10 cellular contexts compared by ENCODE assay signal in genomic region chr3:163476179-163476578, GRCh38.
A peak's percentile ranks its signal among the peaks of the same experiment; 100 is the strongest.
DNase-seq lines count a peak whose midpoint lies in the region; ATAC-seq and TF ChIP-seq lines count a peak whose summit lies in the region.
"Had no signal": no experiment of that assay in that cellular context is flagged by ENCODE, and none has a peak within 500 bp of the region (broad histone marks: within the 10 kb centered on the region; RNA-seq: fewer than 3 reads in every experiment).

No MANE protein-coding gene starts in this region.

- CTCF ChIA-PET in PC-9 (lab: Charles Lee) = no interaction called here

- intact Hi-C loops in PC-9 (cut with micrococcal nuclease; ENCODE audit: unreplicated experiment) = loop anchor here (10.0 kb wide), 1 partner anchor 479 kb away; no protein-coding TSS in a partner anchor

- POLR2A ChIA-PET in PC-9 (lab: Charles Lee; ENCODE audit: unreplicated experiment) = no interaction called here

- DNase-seq in DMS53 treated with DMSO at 0.1 percent for 48 hours (lab: John Stamatoyannopoulos, UW; ENCODE audit: unreplicated experiment) (peak; percentile 19), LoVo (ENCODE audit: low spot score) (peak; percentile 5), PC-9 (no peak), left lobe of liver (ENCODE audit: low spot score) (no peak), COLO829 (ENCODE audit: low spot score) (no peak), HK-2 (ENCODE audit: unreplicated experiment) (no peak), AG08396 (ENCODE audit: low spot score) (no peak)
- DNase-seq: activated T-cell treated with anti-CD3 and anti-CD28 coated beads, Interleukin-2, amount 50 U/mL, for 4 hours; erythroblast had no signal

- H3K27ac ChIP-seq in PC-9 = no peak overlapping the region
- H3K27ac ChIP-seq: vagina had no signal

- no peaks in the 10 kb centered on the region for H4K20me1 ChIP-seq in PC-9 (ENCODE audit: insufficient read depth)

- no peaks in the 10 kb centered on the region for H3K4me1 ChIP-seq in PC-9 (replicated peaks; ENCODE audit: insufficient read depth)
- H3K4me1 ChIP-seq: vagina had no signal

- H3K4me3 ChIP-seq in PC-9 = no peak overlapping the region
- H3K4me3 ChIP-seq: vagina had no signal

- peak; percentile 65 for ATAC-seq in left lobe of liver
- ATAC-seq: activated T-cell treated with anti-CD3 and anti-CD28 coated beads, Interleukin-2, amount 50 U/mL, for 4 hours had no signal

- BruUV-seq in PC-9 (replicated peaks; lab: Mats Ljungman, UMichigan) = no TSS peak

- no peaks in the 10 kb centered on the region for H3K27me3 ChIP-seq in PC-9 (ENCODE audit: insufficient read depth, low read depth)
- H3K27me3 ChIP-seq: vagina had no signal

- peak; percentile 50; the same call in 1 of the 2 replicates for TF ChIP-seq CTCF in PC-9 (conservative IDR thresholded peaks at IDR 0.05)

- 0 out of 2 replicates have a peak, but pooled peaks cover 3% of the 10 kb centered on the region for H3F3A ChIP-seq in PC-9 (ENCODE audit: insufficient read depth, low read depth)

- H2AFZ ChIP-seq in PC-9 = no peak overlapping the region

- no peaks in the 10 kb centered on the region for H3K9me3 ChIP-seq in PC-9 (ENCODE audit: insufficient read depth, low read depth)
- H3K9me3 ChIP-seq: vagina had no signal

- H3K79me2 ChIP-seq in PC-9 (ENCODE audit: low read depth) = no peaks in the 10 kb centered on the region

- H3K4me2 ChIP-seq in PC-9 = no peak overlapping the region

- H3K9me2 ChIP-seq in PC-9 (ENCODE audit: insufficient read depth) = no peaks in the 10 kb centered on the region

- H3K36me3 ChIP-seq in PC-9 (ENCODE audit: low read depth) = no peaks in the 10 kb centered on the region
- H3K36me3 ChIP-seq: vagina had no signal

Comparison
In these comparisons a context has a peak if more than half of its experiments do, and no peak if none do; other contexts are left out.
1. DNase-seq: peak in DMS53 treated with DMSO at 0.1 percent for 48 hours (single experiment) and LoVo (single experiment); none in PC-9 (0 of 2), left lobe of liver (single experiment), COLO829 (single experiment), HK-2 (single experiment) and AG08396 (single experiment).